1 cellular context compared by ENCODE assay signal in the genomic region with DNA sequence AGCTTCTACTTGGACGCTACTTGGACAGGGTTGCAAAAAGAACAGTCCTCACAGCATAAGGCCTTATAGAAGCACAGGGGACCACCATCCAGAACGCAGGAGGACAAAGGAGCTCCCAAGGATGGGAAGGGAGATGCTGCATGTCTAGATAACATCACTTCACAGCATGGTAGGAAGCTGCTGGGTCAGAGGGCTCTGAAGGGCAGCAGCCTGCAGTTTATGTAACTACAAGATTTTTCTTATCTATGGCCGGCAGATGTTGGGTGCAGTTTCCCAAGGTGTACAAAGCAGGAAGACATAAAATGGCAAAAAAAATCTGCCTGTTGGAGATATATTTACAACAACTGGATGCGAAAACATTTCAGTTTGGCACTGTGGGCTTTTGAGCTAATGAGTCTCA.
TF ChIP-seq lines count a peak whose summit lies in the region.

No MANE protein-coding gene starts in this region.

TF ChIP-seq in K562, 482 proteins besides CTCF, POLR2A, EP300 and RAD21 (continued from another document and continues in another):
- TF ChIP-seq CHD7 (IDR thresholded peaks at IDR 0.05; ENCODE audit: low read depth, low read length) = no peak
- TF ChIP-seq ZNF445 (CRISPR knock-in tag; IDR thresholded peaks at IDR 0.05; ENCODE audit: low read depth) = no peak
- TF ChIP-seq PHB (CRISPR knock-in tag; IDR thresholded peaks at IDR 0.05) = no peak
- TF ChIP-seq ZNF778 (CRISPR knock-in tag; IDR thresholded peaks at IDR 0.05) = no peak
- TF ChIP-seq ZBTB5 (IDR thresholded peaks at IDR 0.05) = no peak
- no peak for TF ChIP-seq ZNF695 (CRISPR knock-in tag; IDR thresholded peaks at IDR 0.05)
- no peak for TF ChIP-seq SAP30 (IDR thresholded peaks at IDR 0.05; ENCODE audit: borderline replicate concordance, insufficient read depth, low read depth, low read length, poor library complexity, severe bottlenecking)
- TF ChIP-seq SMC3 (conservative IDR thresholded peaks at IDR 0.05; ENCODE audit: insufficient read depth, low read depth, low read length) = no peak
- no peak for TF ChIP-seq FOSL1 (tag; conservative IDR thresholded peaks at IDR 0.05)
- peak; percentile 43; the same call in 1 of the 2 replicates for TF ChIP-seq ZNF384 (IDR thresholded peaks at IDR 0.05; ENCODE audit: low read depth, low read length)
- TF ChIP-seq, protein P1, sequence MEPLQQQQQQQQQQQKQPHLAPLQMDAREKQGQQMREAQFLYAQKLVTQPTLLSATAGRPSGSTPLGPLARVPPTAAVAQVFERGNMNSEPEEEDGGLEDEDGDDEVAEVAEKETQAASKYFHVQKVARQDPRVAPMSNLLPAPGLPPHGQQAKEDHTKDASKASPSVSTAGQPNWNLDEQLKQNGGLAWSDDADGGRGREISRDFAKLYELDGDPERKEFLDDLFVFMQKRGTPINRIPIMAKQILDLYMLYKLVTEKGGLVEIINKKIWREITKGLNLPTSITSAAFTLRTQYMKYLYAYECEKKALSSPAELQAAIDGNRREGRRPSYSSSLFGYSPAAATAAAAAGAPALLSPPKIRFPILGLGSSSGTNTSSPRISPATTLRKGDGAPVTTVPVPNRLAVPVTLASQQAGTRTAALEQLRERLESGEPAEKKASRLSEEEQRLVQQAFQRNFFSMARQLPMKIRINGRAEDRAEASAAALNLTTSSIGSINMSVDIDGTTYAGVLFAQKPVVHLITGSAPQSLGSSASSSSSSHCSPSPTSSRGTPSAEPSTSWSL (CRISPR knock-in tag; IDR thresholded peaks at IDR 0.05; ENCODE audit: borderline replicate concordance) = no peak
- no peak for TF ChIP-seq TAF15 (IDR thresholded peaks at IDR 0.05; ENCODE audit: low read depth, low read length)
- TF ChIP-seq ZNF408 (CRISPR knock-in tag; IDR thresholded peaks at IDR 0.05; ENCODE audit: low read depth) = no peak
- no peak for TF ChIP-seq ZSCAN29 (IDR thresholded peaks at IDR 0.05)
- TF ChIP-seq SNIP1 (IDR thresholded peaks at IDR 0.05; ENCODE audit: low read depth) = no peak
- TF ChIP-seq ZNF184 (CRISPR knock-in tag; IDR thresholded peaks at IDR 0.05) = no peak
- TF ChIP-seq HMBOX1 (IDR thresholded peaks at IDR 0.05) = no peak
- TF ChIP-seq, protein P2, sequence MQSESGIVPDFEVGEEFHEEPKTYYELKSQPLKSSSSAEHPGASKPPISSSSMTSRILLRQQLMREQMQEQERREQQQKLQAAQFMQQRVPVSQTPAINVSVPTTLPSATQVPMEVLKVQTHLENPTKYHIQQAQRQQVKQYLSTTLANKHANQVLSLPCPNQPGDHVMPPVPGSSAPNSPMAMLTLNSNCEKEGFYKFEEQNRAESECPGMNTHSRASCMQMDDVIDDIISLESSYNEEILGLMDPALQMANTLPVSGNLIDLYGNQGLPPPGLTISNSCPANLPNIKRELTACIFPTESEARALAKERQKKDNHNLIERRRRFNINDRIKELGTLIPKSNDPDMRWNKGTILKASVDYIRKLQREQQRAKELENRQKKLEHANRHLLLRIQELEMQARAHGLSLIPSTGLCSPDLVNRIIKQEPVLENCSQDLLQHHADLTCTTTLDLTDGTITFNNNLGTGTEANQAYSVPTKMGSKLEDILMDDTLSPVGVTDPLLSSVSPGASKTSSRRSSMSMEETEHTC (IDR thresholded peaks at IDR 0.05) = no peak
- no peak for TF ChIP-seq MCM3 (IDR thresholded peaks at IDR 0.05)
- no peak for TF ChIP-seq NR1H2 (CRISPR knock-in tag; IDR thresholded peaks at IDR 0.05)
- TF ChIP-seq HDAC6 (IDR thresholded peaks at IDR 0.05; ENCODE audit: low read depth, low read length) = no peak
- no peak for TF ChIP-seq ZNF609 (CRISPR knock-in tag; IDR thresholded peaks at IDR 0.05; ENCODE audit: borderline replicate concordance)
- TF ChIP-seq MTA1 (IDR thresholded peaks at IDR 0.05; ENCODE audit: borderline replicate concordance) = 0 out of 2 replicates have a peak, but pooled peaks have one; percentile 51
- no peak for TF ChIP-seq SP2 (IDR thresholded peaks at IDR 0.05; ENCODE audit: extremely low read depth, low read depth, low read length, poor library complexity, severe bottlenecking)
- TF ChIP-seq ZNF41 (CRISPR knock-in tag; conservative IDR thresholded peaks at IDR 0.05) = no peak
- no peak for TF ChIP-seq SIN3B (IDR thresholded peaks at IDR 0.05; ENCODE audit: low read depth)
- no peak for TF ChIP-seq FOXK2 (conservative IDR thresholded peaks at IDR 0.05 in 1 of 2, IDR thresholded peaks at IDR 0.05 in 1 of 2; ENCODE audit: low read depth in 2 of 2)
- no peak for TF ChIP-seq NR2C2 (CRISPR knock-in tag; IDR thresholded peaks at IDR 0.05)
- no peak for TF ChIP-seq NR2C2 (tag; IDR thresholded peaks at IDR 0.05)
- no peak for TF ChIP-seq SAFB2 (IDR thresholded peaks at IDR 0.05; ENCODE audit: borderline replicate concordance, low read depth, low read length, severe bottlenecking)
- no peak for TF ChIP-seq CBFB (CRISPR knock-in tag; IDR thresholded peaks at IDR 0.05)
- TF ChIP-seq HDAC1 (IDR thresholded peaks at IDR 0.05) = peak in 1 of 2 experiments; percentile 83; a peak in 2 of 4 replicates
- no peak for TF ChIP-seq HNRNPUL1 (IDR thresholded peaks at IDR 0.05; ENCODE audit: low read length)
- no peak for TF ChIP-seq CREB3 (tag; conservative IDR thresholded peaks at IDR 0.05; ENCODE audit: low read depth)
